1 cellular context compared by ENCODE assay signal in genomic region chr20:33792598-33792989, GRCh38.
A peak's percentile ranks its signal among the peaks of the same experiment; 100 is the strongest.
TF ChIP-seq lines count a peak whose summit lies in the region.
"Not testable (repeated sequence)": the region's sequence is repeated elsewhere in the genome, so short reads cannot be mapped to it uniquely, and the experiment has no call there.

No MANE protein-coding gene starts in this region.

TF ChIP-seq in HepG2, 621 proteins besides CTCF, POLR2A, EP300 and RAD21:
- TF ChIP-seq ZMYM2 (CRISPR knock-in tag; IDR thresholded peaks at IDR 0.05) (0 out of 2 replicates have a peak, but pooled peaks have one; percentile 11), ZNF205 (CRISPR knock-in tag; IDR thresholded peaks at IDR 0.05) (0 out of 2 replicates have a peak, but pooled peaks have one; percentile 5), ZNF121 (CRISPR knock-in tag; IDR thresholded peaks at IDR 0.05) (peak; percentile 97), TOPORS (CRISPR knock-in tag; IDR thresholded peaks at IDR 0.05) (0 out of 2 replicates have a peak, but pooled peaks have one; percentile 13), ZFP90 (CRISPR knock-in tag; IDR thresholded peaks at IDR 0.05; ENCODE audit: borderline replicate concordance) (peak; percentile 58; the same call in 1 of the 2 replicates), RBM39 (IDR thresholded peaks at IDR 0.05; ENCODE audit: low read depth, low read length, poor library complexity, severe bottlenecking) (peak; percentile 9), ZNF605 (CRISPR knock-in tag; IDR thresholded peaks at IDR 0.05) (peak; percentile 55; the same call in 1 of the 2 replicates), TGIF2 (CRISPR knock-in tag; IDR thresholded peaks at IDR 0.05) (0 out of 2 replicates have a peak, but pooled peaks have one; percentile 5), ZBTB8A (CRISPR knock-in tag; IDR thresholded peaks at IDR 0.05; ENCODE audit: borderline replicate concordance, low read depth) (0 out of 2 replicates have a peak, but pooled peaks have one; percentile 1), SOX13 (IDR thresholded peaks at IDR 0.05) (0 out of 2 replicates have a peak, but pooled peaks have one; percentile 11), NAIF1 (CRISPR knock-in tag; IDR thresholded peaks at IDR 0.05; ENCODE audit: borderline replicate concordance) (peak; percentile 33; the same call in 1 of the 2 replicates), KDM2A (CRISPR knock-in tag; IDR thresholded peaks at IDR 0.05; ENCODE audit: borderline replicate concordance, low read depth) (0 out of 2 replicates have a peak, but pooled peaks have one; percentile 2), PHF8 (CRISPR knock-in tag; IDR thresholded peaks at IDR 0.05) (0 out of 2 replicates have a peak, but pooled peaks have one; percentile 9)
- TF ChIP-seq, protein P1, sequence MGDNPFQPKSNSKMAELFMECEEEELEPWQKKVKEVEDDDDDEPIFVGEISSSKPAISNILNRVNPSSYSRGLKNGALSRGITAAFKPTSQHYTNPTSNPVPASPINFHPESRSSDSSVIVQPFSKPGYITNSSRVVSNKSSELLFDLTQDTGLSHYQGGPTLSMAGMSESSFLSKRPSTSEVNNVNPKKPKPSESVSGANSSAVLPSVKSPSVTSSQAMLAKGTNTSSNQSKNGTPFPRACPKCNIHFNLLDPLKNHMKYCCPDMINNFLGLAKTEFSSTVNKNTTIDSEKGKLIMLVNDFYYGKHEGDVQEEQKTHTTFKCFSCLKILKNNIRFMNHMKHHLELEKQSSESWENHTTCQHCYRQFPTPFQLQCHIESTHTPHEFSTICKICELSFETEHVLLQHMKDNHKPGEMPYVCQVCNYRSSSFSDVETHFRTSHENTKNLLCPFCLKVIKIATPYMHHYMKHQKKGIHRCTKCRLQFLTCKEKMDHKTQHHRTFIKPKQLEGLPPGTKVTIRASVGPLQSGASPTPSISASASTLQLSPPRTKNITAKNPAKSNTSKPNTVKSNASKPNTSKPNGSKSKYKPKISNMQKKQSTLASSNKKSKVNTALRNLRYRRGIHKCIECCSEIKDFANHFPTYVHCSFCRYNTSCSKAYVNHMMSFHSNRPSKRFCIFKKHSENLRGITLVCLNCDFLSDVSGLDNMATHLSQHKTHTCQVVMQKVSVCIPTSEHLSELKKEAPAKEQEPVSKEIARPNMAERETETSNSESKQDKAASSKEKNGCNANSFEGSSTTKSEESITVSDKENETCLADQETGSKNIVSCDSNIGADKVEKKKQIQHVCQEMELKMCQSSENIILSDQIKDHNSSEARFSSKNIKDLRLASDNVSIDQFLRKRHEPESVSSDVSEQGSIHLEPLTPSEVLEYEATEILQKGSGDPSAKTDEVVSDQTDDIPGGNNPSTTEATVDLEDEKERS (CRISPR knock-in tag; IDR thresholded peaks at IDR 0.05) = 0 out of 2 replicates have a peak, but pooled peaks have one; percentile 15
- TF ChIP-seq, protein P2, sequence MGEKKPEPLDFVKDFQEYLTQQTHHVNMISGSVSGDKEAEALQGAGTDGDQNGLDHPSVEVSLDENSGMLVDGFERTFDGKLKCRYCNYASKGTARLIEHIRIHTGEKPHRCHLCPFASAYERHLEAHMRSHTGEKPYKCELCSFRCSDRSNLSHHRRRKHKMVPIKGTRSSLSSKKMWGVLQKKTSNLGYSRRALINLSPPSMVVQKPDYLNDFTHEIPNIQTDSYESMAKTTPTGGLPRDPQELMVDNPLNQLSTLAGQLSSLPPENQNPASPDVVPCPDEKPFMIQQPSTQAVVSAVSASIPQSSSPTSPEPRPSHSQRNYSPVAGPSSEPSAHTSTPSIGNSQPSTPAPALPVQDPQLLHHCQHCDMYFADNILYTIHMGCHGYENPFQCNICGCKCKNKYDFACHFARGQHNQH (CRISPR knock-in tag; IDR thresholded peaks at IDR 0.05) = peak; percentile 43; the same call in 1 of the 2 replicates
- TF ChIP-seq, protein P3, sequence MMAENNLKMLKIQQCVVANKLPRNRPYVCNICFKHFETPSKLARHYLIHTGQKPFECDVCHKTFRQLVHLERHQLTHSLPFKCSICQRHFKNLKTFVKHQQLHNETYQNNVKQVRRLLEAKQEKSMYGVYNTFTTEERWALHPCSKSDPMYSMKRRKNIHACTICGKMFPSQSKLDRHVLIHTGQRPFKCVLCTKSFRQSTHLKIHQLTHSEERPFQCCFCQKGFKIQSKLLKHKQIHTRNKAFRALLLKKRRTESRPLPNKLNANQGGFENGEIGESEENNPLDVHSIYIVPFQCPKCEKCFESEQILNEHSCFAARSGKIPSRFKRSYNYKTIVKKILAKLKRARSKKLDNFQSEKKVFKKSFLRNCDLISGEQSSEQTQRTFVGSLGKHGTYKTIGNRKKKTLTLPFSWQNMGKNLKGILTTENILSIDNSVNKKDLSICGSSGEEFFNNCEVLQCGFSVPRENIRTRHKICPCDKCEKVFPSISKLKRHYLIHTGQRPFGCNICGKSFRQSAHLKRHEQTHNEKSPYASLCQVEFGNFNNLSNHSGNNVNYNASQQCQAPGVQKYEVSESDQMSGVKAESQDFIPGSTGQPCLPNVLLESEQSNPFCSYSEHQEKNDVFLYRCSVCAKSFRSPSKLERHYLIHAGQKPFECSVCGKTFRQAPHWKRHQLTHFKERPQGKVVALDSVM (CRISPR knock-in tag; IDR thresholded peaks at IDR 0.05) = peak; percentile 40; the same call in 1 of the 2 replicates
- not testable (repeated sequence) for TF ChIP-seq SOX13 (CRISPR knock-in tag; conservative IDR thresholded peaks at IDR 0.05 in 1 of 2, IDR thresholded peaks at IDR 0.05 in 1 of 2)
TF ChIP-seq in HepG2: peak in this region for 16; not testable (repeated sequence) for 605.
